15 cellular contexts compared by ENCODE assay signal in the genomic region with DNA sequence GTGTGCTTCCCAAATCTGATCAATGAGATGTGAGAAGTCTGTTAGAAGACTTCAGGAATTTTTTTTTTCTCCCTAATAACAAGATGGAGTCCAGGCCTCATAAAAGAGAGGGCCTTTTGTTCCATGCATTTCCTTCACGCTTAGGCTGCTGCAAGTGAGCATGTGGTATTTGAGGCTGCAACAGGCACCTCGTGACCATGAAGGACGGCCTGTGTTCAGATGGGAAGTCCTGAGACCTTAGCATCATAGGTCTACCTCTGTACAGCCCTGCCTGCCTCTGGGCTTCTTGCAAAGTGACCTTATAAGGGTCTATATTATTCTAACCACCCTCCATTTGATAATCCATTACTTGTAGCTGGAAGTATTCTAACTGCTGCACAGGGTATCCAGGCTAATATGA.
"Had no signal": no experiment of that assay in that cellular context is flagged by ENCODE, and none has a peak within 500 bp of the region (broad histone marks: within the 10 kb centered on the region; RNA-seq: fewer than 3 reads in every experiment).

No MANE protein-coding gene starts in this region.

- H3K36me3 ChIP-seq: SJSA1 had no signal

- H3K9me3 ChIP-seq: SJSA1, SK-N-SH had no signal

- H3K4me1 ChIP-seq: SJSA1 had no signal

- H3K9ac ChIP-seq: SK-N-SH had no signal

- H3K4me3 ChIP-seq: SJSA1 had no signal

- H3K27me3 ChIP-seq: SJSA1 had no signal

- H3K4me2 ChIP-seq: SK-N-SH had no signal

- DNase-seq: NCI-H1048, NCI-H1105, NCI-H146, NCI-H1694 treated with DMSO at 0.1 percent for 48 hours, NCI-H1930, NCI-H2081, NCI-H2107, NCI-H2227 treated with DMSO at 0.1 percent for 48 hours, NCI-H526 treated with DMSO at 0.1 percent for 48 hours, NCI-H748 treated with DMSO at 0.1 percent for 48 hours, Right ventricle myocardium superior, RPMI8226, SIG-M5, SK-N-SH had no signal

- H3K27ac ChIP-seq: SJSA1 had no signal
